In the genomic region with DNA sequence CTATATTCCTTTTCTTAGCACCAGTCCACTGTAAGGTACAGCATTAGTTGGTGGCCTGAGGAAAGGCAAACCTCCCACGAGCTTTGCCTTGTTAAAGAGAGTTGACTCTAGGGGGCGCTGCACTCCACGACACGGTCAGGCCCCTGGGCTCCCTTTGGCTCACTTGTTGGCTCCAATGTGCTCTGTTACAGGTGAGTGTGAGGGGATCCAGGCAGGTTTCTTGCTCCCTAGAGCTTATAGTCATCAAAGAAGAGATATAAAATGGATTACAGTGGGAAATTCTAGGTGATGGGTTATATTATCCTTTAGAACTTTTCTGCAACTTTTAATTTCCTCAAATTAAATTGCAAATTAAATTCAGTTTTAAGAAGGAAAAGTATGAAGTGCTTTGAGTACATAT, we compare ENCODE assay signal across 8 cellular contexts. TPM values are rescaled to one million over a fixed set of nuclear protein-coding genes. Genes with fewer than 3 reads are reported as not detected.
DNase-seq lines count a peak whose midpoint lies in the region; ATAC-seq and TF ChIP-seq lines count a peak whose summit lies in the region.

No MANE protein-coding gene starts in this region.

- intact Hi-C loops in CD4-positive, alpha-beta T cell (cut with DNase I, micrococcal nuclease), result loop anchor here (1.0 to 10.0 kb wide), 9 partner anchors 195 to 1688 kb away; a partner anchor contains a TSS
- intact Hi-C loops in left colon (cut with DNase I, micrococcal nuclease), result loop anchor here in 1 of 2 donors (10.0 kb wide), 1 partner anchor 192 kb away; no protein-coding TSS in a partner anchor

- no peaks in the 10 kb centered on the region for H3K9me3 Mint-ChIP-seq in CD4-positive, alpha-beta T cell

- peak overlapping the region; percentile 83 for H3K4me3 Mint-ChIP-seq in CD4-positive, alpha-beta T cell

- CTCF ChIA-PET in CD4-positive, alpha-beta T cell (lab: Charles Lee), result interaction anchor here (0.5 to 3.3 kb wide), 27 partner anchors 10 to 998 kb away, joined by 3 to 18 read pairs (median 4); a partner anchor contains a TSS

- no peaks in the 10 kb centered on the region for H3K27me3 ChIP-seq in CD4-positive, alpha-beta T cell (ENCODE audit: control insufficient read depth, insufficient read depth, low read length)
- no peaks in the 10 kb centered on the region for H3K27me3 ChIP-seq in HAP-1 (ENCODE audit: low read depth)

- peaks cover 3% of the 10 kb centered on the region; the same call in 1 of the 2 replicates for H3K4me1 ChIP-seq in HAP-1

- ATAC-seq in CD4-positive, alpha-beta T cell (ENCODE audit: poor library complexity), result peak; percentile 18
- ATAC-seq in left colon (peak; percentile 47), GM18861 (IDR thresholded peaks at IDR 0.05; ENCODE audit: unreplicated experiment) (no peak)

- H3K36me3 ChIP-seq in HAP-1 (replicated peaks), result no peaks in the 10 kb centered on the region

- peak; percentile 85 for TF ChIP-seq CTCF in CD4-positive, alpha-beta T cell (IDR thresholded peaks at IDR 0.05)

- DNase-seq in CD4-positive, alpha-beta T cell, result peak; percentile 67 to 84 (median 78)
- DNase-seq in HAP-1 (ENCODE audit: low spot score in 2 of 2) (peak; percentile 73 to 92), NCI-H446 (lab: John Stamatoyannopoulos, UW) (peak; percentile 76 to 86), cerebellar cortex (ENCODE audit: low spot score) (peak; percentile 86), left colon (peak; percentile 75 to 92)
- DNase-seq in activated CD4-positive, alpha-beta T cell treated with anti-CD3 and anti-CD28 coated beads for 1 hour, result peak; percentile 71
- peak; percentile 89 for DNase-seq in stimulated activated CD4-positive, alpha-beta T cell treated with anti-CD3 and anti-CD28 coated beads, Interleukin-4, amount 100 ng/mL, for 24 hours

- H3K27me3 Mint-ChIP-seq in CD4-positive, alpha-beta T cell, result no peaks in the 10 kb centered on the region

- H3K27ac Mint-ChIP-seq in CD4-positive, alpha-beta T cell, result peak overlapping the region; percentile 68

- H3K4me1 Mint-ChIP-seq in CD4-positive, alpha-beta T cell (ENCODE audit: low read depth), result peaks cover 18% of the 10 kb centered on the region

- no peak overlapping the region for H3K4me3 ChIP-seq in HAP-1

- no peak overlapping the region for H3K27ac ChIP-seq in CD4-positive, alpha-beta T cell (ENCODE audit: low read depth, low read length)

- peaks cover 5% of the 10 kb centered on the region for H3K36me3 Mint-ChIP-seq in CD4-positive, alpha-beta T cell (ENCODE audit: low read depth)

- H3K9me3 ChIP-seq in CD4-positive, alpha-beta T cell (ENCODE audit: control insufficient read depth, low read length), result no peaks in the 10 kb centered on the region
- H3K9me3 ChIP-seq in HAP-1, result no peaks in the 10 kb centered on the region

- in situ Hi-C loops in HAP-1 (cut with MboI; ENCODE audit: low sequenced_read_pairs), result loop anchor here (25.0 kb wide), 1 partner anchor 185 kb away; no protein-coding TSS in a partner anchor

- POLR2A ChIA-PET in CD4-positive, alpha-beta T cell (lab: Charles Lee), result interaction anchor here (1.0 to 1.1 kb wide), 2 partner anchors 147 to 472 kb away, joined by 3 to 4 read pairs; a partner anchor contains a TSS

RNA-seq across cellular contexts. Expression of a gene that starts 3.7 kb away (rescaled TPM):
- total RNA-seq in CD4-positive, alpha-beta T cell, result not detected
- not detected for total RNA-seq in left colon

RNA-seq across cellular contexts. Expression of a gene that starts 4.3 kb away (rescaled TPM):
- 10 to 100 TPM; 15.5 to 17.7 TPM for total RNA-seq in CD4-positive, alpha-beta T cell
- 100 to 1,000 TPM; 136 to 180 TPM for total RNA-seq in left colon

Comparison
In these comparisons a context has a peak if more than half of its experiments do, and no peak if none do; other contexts are left out.
1. RNA of a gene that starts 4.3 kb away (total RNA-seq): 136 to 180 TPM in left colon; 15.5 to 17.7 TPM in CD4-positive, alpha-beta T cell; every median in the first group is over 4 times any median in the second.
2. Peak in every context shown above with its lines, with median percentiles within 50 percentile points of each other: DNase-seq.